Comparison of ENCODE assay signal across 10 cellular contexts in genomic region chr7:150910285-150910995, GRCh38. TPM values are rescaled to one million over a fixed set of nuclear protein-coding genes. Genes with fewer than 3 reads are reported as not detected.
A peak's percentile ranks its signal among the peaks of the same experiment; 100 is the strongest.
DNase-seq lines count a peak whose midpoint lies in the region; ATAC-seq, FAIRE-seq and TF ChIP-seq lines count a peak whose summit lies in the region.
"Not testable (repeated sequence)": the region's sequence is repeated elsewhere in the genome, so short reads cannot be mapped to it uniquely, and the experiment has no call there.
"Had no signal": no experiment of that assay in that cellular context is flagged by ENCODE, and none has a peak within 500 bp of the region (broad histone marks: within the 10 kb centered on the region; RNA-seq: fewer than 3 reads in every experiment).

No MANE protein-coding gene starts in this region.

- H3K9me3 ChIP-seq in Panc1 (ENCODE audit: control insufficient read depth, insufficient read depth, low read depth, low read length); GM12878 (replicated peaks; ENCODE audit: control insufficient read depth, insufficient read depth, low read length): not testable (repeated sequence)

- peak overlapping the region; percentile 13 for H3K27ac Mint-ChIP-seq in T-helper 1 cell treated with Interleukin-12 subunit alpha and Interleukin-12 subunit beta and Interleukin-4 antibody, amounts not matched to agents 30 μg/mL and 1 μg/mL, for 36 hours
- not testable (repeated sequence) for H3K27ac Mint-ChIP-seq in stimulated activated naive CD8-positive, alpha-beta T cell treated with anti-CD3 and anti-CD28 coated beads, Interleukin-15, amount 100 ng/mL, for 72 hours

- TF ChIP-seq RAD21 in GM12878 (IDR thresholded peaks at IDR 0.05; ENCODE audit: insufficient read depth, low read depth, low read length): not testable (repeated sequence)

- not testable (repeated sequence) for TF ChIP-seq EP300 in GM12878 (IDR thresholded peaks at IDR 0.05; ENCODE audit: borderline replicate concordance in 1 of 2, control insufficient read depth in 1 of 2, low read depth in 2 of 2, low read length in 2 of 2)

- 47% methylated on average over 8 of the region's 8 CpGs for WGBS in GM12878 (ENCODE audit: insufficient coverage, insufficient replicate concordance, low lambda C conversion rate, missing lambda C conversion rate)
- WGBS in mesendoderm (ENCODE audit: extremely low coverage, insufficient coverage, low lambda C conversion rate): no CpG with 5 or more reads among the region's 8 CpGs

- H3K23ac ChIP-seq in mesendoderm (ENCODE audit: low read length): not testable (repeated sequence)

- H3K4me3 Mint-ChIP-seq in T-helper 1 cell treated with Interleukin-12 subunit alpha and Interleukin-12 subunit beta and Interleukin-4 antibody, amounts not matched to agents 30 μg/mL and 1 μg/mL, for 36 hours; stimulated activated naive CD8-positive, alpha-beta T cell treated with anti-CD3 and anti-CD28 coated beads, Interleukin-15, amount 100 ng/mL, for 72 hours: not testable (repeated sequence)

- SMC1A ChIA-PET in GM12878 (lab: Charles Lee; ENCODE audit: uncharacterized antibody, unreplicated experiment): not testable (repeated sequence)

- H3K4me2 ChIP-seq in GM12878 (ENCODE audit: control insufficient read depth, insufficient read depth); mesendoderm (ENCODE audit: low read length): not testable (repeated sequence)

- H2BK5ac ChIP-seq in mesendoderm (ENCODE audit: low read length): not testable (repeated sequence)

- peaks cover 43% of the 10 kb centered on the region for H3K27me3 Mint-ChIP-seq in T-helper 1 cell treated with Interleukin-12 subunit alpha and Interleukin-12 subunit beta and Interleukin-4 antibody, amounts not matched to agents 30 μg/mL and 1 μg/mL, for 36 hours (ENCODE audit: low read depth)
- peaks cover 22% of the 10 kb centered on the region for H3K27me3 Mint-ChIP-seq in stimulated activated naive CD8-positive, alpha-beta T cell treated with anti-CD3 and anti-CD28 coated beads, Interleukin-15, amount 100 ng/mL, for 72 hours

- H2BK15ac ChIP-seq in mesendoderm (replicated peaks; ENCODE audit: low read depth): not testable (repeated sequence)

- H3K36me3 ChIP-seq in Panc1 (ENCODE audit: control insufficient read depth, insufficient read depth, low read length); GM12878 (ENCODE audit: control insufficient read depth in 2 of 2, insufficient read depth in 2 of 2, low read length in 1 of 2); mesendoderm (ENCODE audit: control insufficient read depth, insufficient read depth, low read length): not testable (repeated sequence)

- not testable (repeated sequence) for H3K4me3 ChIP-seq in Panc1 (ENCODE audit: low read depth in 2 of 2, low read length in 2 of 2); GM12878; mesendoderm (ENCODE audit: low read length)

- TF ChIP-seq CTCF in Panc1 (IDR thresholded peaks at IDR 0.05); GM12878 (IDR thresholded peaks at IDR 0.05 in 2 of 3, conservative IDR thresholded peaks at IDR 0.05 in 1 of 3; ENCODE audit: control insufficient read depth in 2 of 3, extremely low read depth in 1 of 3, insufficient read depth in 1 of 3, low read depth in 3 of 3, low read length in 3 of 3); foreskin keratinocyte (conservative IDR thresholded peaks at IDR 0.05): not testable (repeated sequence)

- in situ Hi-C loops in Panc1 (cut with HindIII; ENCODE audit: low pct_unique_long_range_greater_than_20kb, low sequenced_read_pairs); GM12878 (cut with MboI): not testable (repeated sequence)

- not testable (repeated sequence) for BruUV-seq in Panc1 (replicated peaks; lab: Mats Ljungman, UMichigan); GM12878 (replicated peaks; lab: Mats Ljungman, UMichigan)

- H4K5ac ChIP-seq in mesendoderm (ENCODE audit: low read length): not testable (repeated sequence)

- H3K9ac ChIP-seq in GM12878 (ENCODE audit: control insufficient read depth, insufficient read depth, low read length); mesendoderm (ENCODE audit: low read length): not testable (repeated sequence)

- H3K4me1 ChIP-seq in Panc1 (ENCODE audit: control insufficient read depth, insufficient read depth, low read length); GM12878 (ENCODE audit: control insufficient read depth, insufficient read depth, low read length); foreskin keratinocyte; mesendoderm (ENCODE audit: control insufficient read depth, low read depth, low read length): not testable (repeated sequence)

- not testable (repeated sequence) for H3K4ac ChIP-seq in mesendoderm (ENCODE audit: low read depth, low read length)

- TF ChIP-seq POLR2A in GM12891 (IDR thresholded peaks at IDR 0.05; ENCODE audit: low read depth, low read length); GM12878 (IDR thresholded peaks at IDR 0.05; ENCODE audit: low read depth, low read length): not testable (repeated sequence)

- intact Hi-C loops in Panc1 (cut with micrococcal nuclease; ENCODE audit: unreplicated experiment); GM12878 (cut with micrococcal nuclease; ENCODE audit: unreplicated experiment): not testable (repeated sequence)

- H4K8ac ChIP-seq in mesendoderm (ENCODE audit: low read depth, low read length): not testable (repeated sequence)

- H2BK120ac ChIP-seq in mesendoderm (ENCODE audit: low read depth, low read length): not testable (repeated sequence)

- ATAC-seq in Panc1 (peak; percentile 45; the same call in 1 of the 2 replicates), foreskin keratinocyte (peak; percentile 17)
- not testable (repeated sequence) for ATAC-seq in GM12878
- ATAC-seq in stimulated activated naive CD8-positive, alpha-beta T cell treated with anti-CD3 and anti-CD28 coated beads, Interleukin-15, amount 100 ng/mL, for 72 hours: peak; percentile 26

- H3K9me3 Mint-ChIP-seq in T-helper 1 cell treated with Interleukin-12 subunit alpha and Interleukin-12 subunit beta and Interleukin-4 antibody, amounts not matched to agents 30 μg/mL and 1 μg/mL, for 36 hours; stimulated activated naive CD8-positive, alpha-beta T cell treated with anti-CD3 and anti-CD28 coated beads, Interleukin-15, amount 100 ng/mL, for 72 hours: not testable (repeated sequence)

- H3K79me1 ChIP-seq in mesendoderm (ENCODE audit: low read length): not testable (repeated sequence)

- H2AFZ ChIP-seq in GM12878 (ENCODE audit: control insufficient read depth, low read depth, low read length): not testable (repeated sequence)

- not testable (repeated sequence) for H3K79me2 ChIP-seq in GM12878 (ENCODE audit: control insufficient read depth, insufficient read depth, low read length); mesendoderm (ENCODE audit: control insufficient read depth, insufficient read depth, low read length)

- H3K36me3 Mint-ChIP-seq in T-helper 1 cell treated with Interleukin-12 subunit alpha and Interleukin-12 subunit beta and Interleukin-4 antibody, amounts not matched to agents 30 μg/mL and 1 μg/mL, for 36 hours (ENCODE audit: low read depth): not testable (repeated sequence)

- POLR2A ChIA-PET in Panc1 (lab: Charles Lee): interaction anchor here (0.6 kb wide), 1 partner anchor 410 kb away, joined by 4 read pairs; no protein-coding TSS in a partner anchor
- POLR2A ChIA-PET in GM12878 (lab: Charles Lee): not testable (repeated sequence)

- H2AK5ac ChIP-seq in mesendoderm (ENCODE audit: low read length): not testable (repeated sequence)

- not testable (repeated sequence) for H4K20me1 ChIP-seq in GM12878 (ENCODE audit: control insufficient read depth, insufficient read depth)

- not testable (repeated sequence) for H3K27ac ChIP-seq in Panc1 (ENCODE audit: low read length); GM12878 (ENCODE audit: control insufficient read depth, insufficient read depth); foreskin keratinocyte; mesendoderm (ENCODE audit: low read depth, low read length)

- not testable (repeated sequence) for H3K56ac ChIP-seq in mesendoderm (ENCODE audit: low read length)

- H3K4me1 Mint-ChIP-seq in T-helper 1 cell treated with Interleukin-12 subunit alpha and Interleukin-12 subunit beta and Interleukin-4 antibody, amounts not matched to agents 30 μg/mL and 1 μg/mL, for 36 hours (ENCODE audit: low read depth): not testable (repeated sequence)
- H3K4me1 Mint-ChIP-seq in stimulated activated naive CD8-positive, alpha-beta T cell treated with anti-CD3 and anti-CD28 coated beads, Interleukin-15, amount 100 ng/mL, for 72 hours: peaks cover 11% of the 10 kb centered on the region

- CTCF ChIA-PET in Panc1 (lab: Charles Lee) (interaction anchor here (0.7 kb wide), 1 partner anchor 113 kb away, joined by 3 read pairs; no protein-coding TSS in a partner anchor), GM12878 (lab: Yijun Ruan, JAX) (interaction anchor here (0.6 to 0.8 kb wide), 2 partner anchors 70 to 74 kb away, joined by 3 read pairs; no protein-coding TSS in a partner anchor)

- FAIRE-seq in GM12891 (lab: Jason Lieb, UNC) (peak; percentile 98), GM12878 (lab: Jason Lieb, UNC) (peak; percentile 98)

- not testable (repeated sequence) for H3K18ac ChIP-seq in mesendoderm (ENCODE audit: low read length)

- RAD21 ChIA-PET in GM12878 (lab: Charles Lee; ENCODE audit: unreplicated experiment): not testable (repeated sequence)

- not testable (repeated sequence) for H3K27me3 ChIP-seq in Panc1 (ENCODE audit: control insufficient read depth, insufficient read depth, low read length); GM12878 (replicated peaks in 1 of 2; ENCODE audit: control insufficient read depth in 2 of 2, insufficient read depth in 2 of 2, low read length in 1 of 2); mesendoderm (ENCODE audit: insufficient read depth, low read length, poor library complexity)
- H3K27me3 ChIP-seq in foreskin keratinocyte: peaks cover 25% of the 10 kb centered on the region

- DNase-seq in GM12891 (ENCODE audit: insufficient read length, low spot score); Panc1 (ENCODE audit: low read depth, low spot score); GM12878 (ENCODE audit: low read depth, low spot score); foreskin keratinocyte; stimulated activated naive CD8-positive, alpha-beta T cell treated with anti-CD3 and anti-CD28 coated beads, Interleukin-15, amount 100 ng/mL, for 72 hours: not testable (repeated sequence)
- DNase-seq in NAMALWA (ENCODE audit: low spot score): peak; percentile 49
- peak; percentile 21 for DNase-seq in mesendoderm

RNA-seq across cellular contexts. Expression of gene AOC1, which starts 58.1 kb away (rescaled TPM):
- not detected for polyA plus RNA-seq in GM12891 (2012; ENCODE audit: low read depth, missing spikeins)
- total RNA-seq in Panc1 (2021; ENCODE audit: unreplicated experiment): 0.15 TPM
- polyA plus RNA-seq in Panc1 (2012; ENCODE audit: insufficient read length): not detected
- total RNA-seq in GM12878 (2013; cell fraction: nucleolus; rRNA removed): not detected in 2 replicates
- not detected in 2 replicates for total RNA-seq in GM12878 (2014; rRNA removed)
- total RNA-seq in GM12878 (2014; rRNA removed; fragmentation: Illumina TruSeq; extraction: Trizol): not detected in 2 replicates
- total RNA-seq in GM12878 (2021): not detected in 2 replicates
- polyA plus RNA-seq in GM12878 (2011; ENCODE audit: low read depth): not detected
- 0.07 TPM in 1 of 2 replicates, not detected in the other for polyA plus RNA-seq in GM12878 (2011; rRNA removed)
- polyA plus RNA-seq in GM12878 (2011; cell fraction: cytosol; rRNA removed): 0.07 and 0.12 TPM in 2 replicates
- polyA plus RNA-seq in GM12878 (2011; cell fraction: nucleus; rRNA removed): 0.09 and 0.21 TPM in 2 replicates
- polyA plus RNA-seq in GM12878 (2012): not detected in 2 replicates
- not detected in 2 replicates for polyA plus RNA-seq in GM12878 (2014; fragmentation: Illumina TruSeq; extraction: Trizol)
- polyA plus RNA-seq in GM12878 (2014; fragmentation: Nextera tagmentation; extraction: Ambion mirVana): not detected
- polyA plus RNA-seq in GM12878 (2014; rRNA removed): not detected in 2 replicates
- polyA plus RNA-seq in GM12878 (2016; fragmentation: Nextera tagmentation; extraction: Ambion mirVana): not detected
- 0.15 TPM in 1 of 2 replicates, not detected in the other for polyA minus RNA-seq in GM12878 (2011; rRNA and poly(A)+ RNA removed)
- not detected in 2 replicates for polyA minus RNA-seq in GM12878 (2011; cell fraction: cytosol; rRNA and poly(A)+ RNA removed)
- polyA minus RNA-seq in GM12878 (2011; cell fraction: nucleus; rRNA and poly(A)+ RNA removed): 0.12 TPM in 1 of 2 replicates, not detected in the other
- total RNA-seq in foreskin keratinocyte: not detected in 2 replicates
- not detected in 2 replicates for polyA plus RNA-seq in foreskin keratinocyte
- 0.14 TPM for polyA plus RNA-seq in mesendoderm (2013, experiment 1 of 2)
- polyA plus RNA-seq in mesendoderm (2013, experiment 2 of 2): 0.15 TPM
- total RNA-seq: B cell; CD4-positive, alpha-beta T cell had no signal
